Comparison of ENCODE assay signal across 8 cellular contexts in the genomic region with DNA sequence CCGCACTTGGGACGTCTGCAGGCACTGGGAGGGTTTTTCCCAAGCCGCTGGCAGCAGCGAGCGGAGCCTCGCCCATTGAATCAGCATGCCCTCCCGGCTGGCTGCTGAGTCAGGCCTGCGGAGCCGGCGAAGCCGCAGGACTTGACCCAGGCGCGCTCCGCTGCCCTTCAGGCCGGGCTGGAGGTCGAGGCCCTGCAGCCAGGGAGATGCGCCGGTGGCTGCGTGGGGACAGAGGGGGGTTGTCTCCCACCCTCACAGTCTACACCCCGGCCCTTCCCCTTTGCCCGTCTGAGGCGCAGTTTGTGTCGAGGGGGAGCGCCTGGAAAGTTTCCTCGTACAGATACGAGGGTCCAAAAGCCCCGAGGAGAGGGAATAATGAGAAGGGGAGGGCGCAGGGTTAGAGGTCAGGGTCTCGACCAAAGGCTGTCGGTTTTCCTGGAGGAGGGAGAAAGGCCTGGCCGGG. TPM values are rescaled to one million over a fixed set of nuclear protein-coding genes. Genes with fewer than 3 reads are reported as not detected.
A peak's percentile ranks its signal among the peaks of the same experiment; 100 is the strongest.
DNase-seq lines count a peak whose midpoint lies in the region; ATAC-seq and TF ChIP-seq lines count a peak whose summit lies in the region.

No MANE protein-coding gene starts in this region.

- H3K36me3 ChIP-seq in DND-41 (ENCODE audit: insufficient read depth, low read length) (peaks cover 22% of the 10 kb centered on the region), muscle layer of colon (ENCODE audit: insufficient read depth, low read length) (peaks cover 5% of the 10 kb centered on the region)

- H3K4me2 ChIP-seq in DND-41 (ENCODE audit: insufficient read depth, low read length), result peak overlapping the region; percentile 84

- no peak for DNase-seq in DND-41
- DNase-seq in HL-60 (ENCODE audit: low read depth in 1 of 2, low spot score in 1 of 2), result no peak
- DNase-seq in activated CD4-positive, alpha-beta T cell treated with anti-CD3 and anti-CD28 coated beads, Interleukin-2, amount 10 ng/mL, durations not matched to agents 7 days and 5 days, result no peak
- DNase-seq in fibroblast of gingiva (ENCODE audit: low read depth), result peak; percentile 79
- peak; percentile 78 for DNase-seq in ureter (ENCODE audit: low spot score)
- no peak for DNase-seq in NCI-H524 treated with DMSO at 0.1 percent for 48 hours (lab: John Stamatoyannopoulos, UW)

- peaks cover 30% of the 10 kb centered on the region for H4K20me1 ChIP-seq in DND-41 (ENCODE audit: insufficient read depth, low read length)

- peak overlapping the region; percentile 84 for H3K4me3 Mint-ChIP-seq in activated CD4-positive, alpha-beta T cell treated with anti-CD3 and anti-CD28 coated beads, Interleukin-2, amount 10 ng/mL, durations not matched to agents 7 days and 5 days

- peak overlapping the region; percentile 62 to 93; a peak in 3 of 4 replicates for H3K4me3 ChIP-seq in DND-41 (ENCODE audit: low read depth in 1 of 2, low read length in 2 of 2)
- H3K4me3 ChIP-seq in HL-60 (replicated peaks; ENCODE audit: insufficient read depth, low read length), result peak overlapping the region; percentile 98
- peak overlapping the region; percentile 49 to 81 for H3K4me3 ChIP-seq in muscle layer of colon (ENCODE audit: low read depth in 1 of 2, low read length in 2 of 2)

- no peaks in the 10 kb centered on the region for H3K9me3 ChIP-seq in DND-41 (ENCODE audit: insufficient read depth, low read length, severe bottlenecking)
- H3K9me3 ChIP-seq in muscle layer of colon (ENCODE audit: low read length), result no peaks in the 10 kb centered on the region

- no peak for ATAC-seq in DND-41 (ENCODE audit: insufficient read depth, low read depth)
- no peak for ATAC-seq in GM19463 (IDR thresholded peaks at IDR 0.05; ENCODE audit: unreplicated experiment)

- TF ChIP-seq CTCF in DND-41 (IDR thresholded peaks at IDR 0.05; ENCODE audit: borderline replicate concordance, extremely low read depth, low read length, poor library complexity, severe bottlenecking) (no peak), HL-60 (IDR thresholded peaks at IDR 0.05; ENCODE audit: insufficient read depth, low read length) (no peak)

- H3K27ac Mint-ChIP-seq in activated CD4-positive, alpha-beta T cell treated with anti-CD3 and anti-CD28 coated beads, Interleukin-2, amount 10 ng/mL, durations not matched to agents 7 days and 5 days, result peak overlapping the region; percentile 91

- no peaks in the 10 kb centered on the region for H3K27me3 Mint-ChIP-seq in activated CD4-positive, alpha-beta T cell treated with anti-CD3 and anti-CD28 coated beads, Interleukin-2, amount 10 ng/mL, durations not matched to agents 7 days and 5 days

- CTCF ChIA-PET in activated CD4-positive, alpha-beta T cell treated with anti-CD3 and anti-CD28 coated beads, Interleukin-2, amount 10 ng/mL, durations not matched to agents 7 days and 5 days (lab: Charles Lee), result interaction anchor here (0.6 kb wide), 1 partner anchor 18 kb away, joined by 3 read pairs; no protein-coding TSS in a partner anchor

- H3K27ac ChIP-seq in DND-41 (ENCODE audit: low read length) (peak overlapping the region; percentile 81), HL-60 (replicated peaks) (peak overlapping the region; percentile 83), muscle layer of colon (ENCODE audit: low read depth, low read length) (peak overlapping the region; percentile 100)

- H3K27me3 ChIP-seq in DND-41 (ENCODE audit: insufficient read depth, low read length, poor library complexity) (no peaks in the 10 kb centered on the region), HL-60 (ENCODE audit: insufficient read depth, poor library complexity, severe bottlenecking) (no peaks in the 10 kb centered on the region), muscle layer of colon (ENCODE audit: control insufficient read depth in 1 of 2, insufficient read depth in 2 of 2, low read length in 2 of 2) (no peaks in the 10 kb centered on the region)

- no peaks in the 10 kb centered on the region for H3K9me3 Mint-ChIP-seq in activated CD4-positive, alpha-beta T cell treated with anti-CD3 and anti-CD28 coated beads, Interleukin-2, amount 10 ng/mL, durations not matched to agents 7 days and 5 days

- POLR2A ChIA-PET in activated CD4-positive, alpha-beta T cell treated with anti-CD3 and anti-CD28 coated beads, Interleukin-2, amount 10 ng/mL, durations not matched to agents 7 days and 5 days (lab: Charles Lee), result no interaction called here

- H3K79me2 ChIP-seq in DND-41 (ENCODE audit: insufficient read depth, low read length), result peaks cover 43% of the 10 kb centered on the region

- peaks cover 47% of the 10 kb centered on the region for H3K4me1 Mint-ChIP-seq in activated CD4-positive, alpha-beta T cell treated with anti-CD3 and anti-CD28 coated beads, Interleukin-2, amount 10 ng/mL, durations not matched to agents 7 days and 5 days

- H2AFZ ChIP-seq in DND-41 (ENCODE audit: low read depth, low read length), result peak overlapping the region; percentile 98

- H3K9ac ChIP-seq in DND-41 (ENCODE audit: low read depth, low read length) (peak overlapping the region; percentile 81), muscle layer of colon (ENCODE audit: low read length) (peak overlapping the region; percentile 94)

- peaks cover 3% of the 10 kb centered on the region for H3K36me3 Mint-ChIP-seq in activated CD4-positive, alpha-beta T cell treated with anti-CD3 and anti-CD28 coated beads, Interleukin-2, amount 10 ng/mL, durations not matched to agents 7 days and 5 days (ENCODE audit: low read depth)

- H3K4me1 ChIP-seq in DND-41 (ENCODE audit: insufficient read depth, low read length) (peaks cover 56% of the 10 kb centered on the region), muscle layer of colon (ENCODE audit: insufficient read depth, low read length) (peaks cover 41% of the 10 kb centered on the region)

RNA-seq across cellular contexts. Expression of a gene that starts 0.8 kb away (rescaled TPM):
- total RNA-seq in activated CD4-positive, alpha-beta T cell treated with anti-CD3 and anti-CD28 coated beads, Interleukin-2, amount 10 ng/mL, durations not matched to agents 7 days and 5 days, result 100 to 1,000 TPM; 126 to 135 TPM
- total RNA-seq in ureter, result 179 TPM

Comparison
In these comparisons a context has a peak if more than half of its experiments do, and no peak if none do; other contexts are left out.
1. DNase-seq: peak in fibroblast of gingiva (single experiment) and ureter (single experiment); none in DND-41 (single experiment), HL-60 (0 of 2), activated CD4-positive, alpha-beta T cell treated with anti-CD3 and anti-CD28 coated beads, Interleukin-2, amount 10 ng/mL, durations not matched to agents 7 days and 5 days (single experiment) and NCI-H524 treated with DMSO at 0.1 percent for 48 hours (single experiment).
2. Peak in every context shown above with its lines, with median percentiles within 50 percentile points of each other: H3K27ac ChIP-seq and H3K4me3 ChIP-seq.